2 cellular contexts compared by ENCODE assay signal in the genomic region with DNA sequence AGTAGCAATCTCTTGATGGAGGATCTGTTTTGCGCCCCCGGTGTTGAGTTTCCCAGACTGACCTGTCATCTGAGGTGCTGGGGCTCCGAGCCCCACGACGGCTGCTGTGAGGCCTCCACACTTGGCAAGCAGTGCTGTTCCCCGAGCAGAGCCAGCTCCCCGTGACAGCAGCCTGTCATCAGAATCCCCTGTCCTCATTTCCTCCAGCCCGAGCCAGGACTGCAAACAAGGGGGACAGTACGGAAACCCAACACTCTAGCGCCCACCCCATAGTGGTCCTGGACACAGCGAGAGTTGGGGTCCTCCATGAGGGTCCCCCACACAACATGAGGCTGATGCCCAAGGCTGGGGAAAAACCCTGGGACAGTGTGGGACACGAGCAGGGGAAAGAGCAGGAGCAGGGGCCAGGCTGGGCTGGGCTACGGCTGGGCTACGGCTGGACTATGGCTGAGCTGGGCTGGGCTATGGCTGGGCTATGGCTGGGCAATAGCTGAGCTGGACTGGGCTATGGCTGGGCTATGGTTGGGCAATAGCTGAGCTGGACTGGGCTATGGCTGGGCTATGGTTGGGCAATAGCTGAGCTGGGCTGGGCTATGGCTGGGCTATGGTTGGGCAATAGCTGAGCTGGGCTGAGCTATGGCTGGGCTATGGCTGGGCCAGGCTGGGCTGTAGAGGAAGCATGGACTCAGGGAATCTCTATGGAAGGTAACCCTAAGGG.
TF ChIP-seq lines count a peak whose summit lies in the region.

No MANE protein-coding gene starts in this region.

TF ChIP-seq in A549, 52 proteins besides CTCF, POLR2A, EP300 and RAD21:
- TF ChIP-seq JUN (IDR thresholded peaks at IDR 0.05) (no peak), HOXB5 (CRISPR knock-in tag; IDR thresholded peaks at IDR 0.05) (no peak), ZNF302 (CRISPR knock-in tag; IDR thresholded peaks at IDR 0.05) (no peak), RARB (CRISPR knock-in tag; IDR thresholded peaks at IDR 0.05) (no peak), ZFP36 (IDR thresholded peaks at IDR 0.05; ENCODE audit: borderline replicate concordance, partially characterized antibody) (no peak), TFCP2L1 (CRISPR knock-in tag; IDR thresholded peaks at IDR 0.05) (no peak), ESRRA (IDR thresholded peaks at IDR 0.05; ENCODE audit: borderline replicate concordance, low read length) (no peak), CEBPB (IDR thresholded peaks at IDR 0.05) (peak; percentile 97), HOXA7 (CRISPR knock-in tag; IDR thresholded peaks at IDR 0.05) (no peak)
- TF ChIP-seq, protein P1, sequence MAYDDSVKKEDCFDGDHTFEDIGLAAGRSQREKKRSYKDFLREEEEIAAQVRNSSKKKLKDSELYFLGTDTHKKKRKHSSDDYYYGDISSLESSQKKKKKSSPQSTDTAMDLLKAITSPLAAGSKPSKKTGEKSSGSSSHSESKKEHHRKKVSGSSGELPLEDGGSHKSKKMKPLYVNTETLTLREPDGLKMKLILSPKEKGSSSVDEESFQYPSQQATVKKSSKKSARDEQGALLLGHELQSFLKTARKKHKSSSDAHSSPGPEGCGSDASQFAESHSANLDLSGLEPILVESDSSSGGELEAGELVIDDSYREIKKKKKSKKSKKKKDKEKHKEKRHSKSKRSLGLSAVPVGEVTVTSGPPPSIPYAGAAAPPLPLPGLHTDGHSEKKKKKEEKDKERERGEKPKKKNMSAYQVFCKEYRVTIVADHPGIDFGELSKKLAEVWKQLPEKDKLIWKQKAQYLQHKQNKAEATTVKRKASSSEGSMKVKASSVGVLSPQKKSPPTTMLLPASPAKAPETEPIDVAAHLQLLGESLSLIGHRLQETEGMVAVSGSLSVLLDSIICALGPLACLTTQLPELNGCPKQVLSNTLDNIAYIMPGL (CRISPR knock-in tag; IDR thresholded peaks at IDR 0.05; ENCODE audit: borderline replicate concordance): no peak
- TF ChIP-seq, protein P2, sequence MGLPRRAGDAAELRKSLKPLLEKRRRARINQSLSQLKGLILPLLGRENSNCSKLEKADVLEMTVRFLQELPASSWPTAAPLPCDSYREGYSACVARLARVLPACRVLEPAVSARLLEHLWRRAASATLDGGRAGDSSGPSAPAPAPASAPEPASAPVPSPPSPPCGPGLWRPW (IDR thresholded peaks at IDR 0.05): peak; percentile 88
- TF ChIP-seq, protein P3, sequence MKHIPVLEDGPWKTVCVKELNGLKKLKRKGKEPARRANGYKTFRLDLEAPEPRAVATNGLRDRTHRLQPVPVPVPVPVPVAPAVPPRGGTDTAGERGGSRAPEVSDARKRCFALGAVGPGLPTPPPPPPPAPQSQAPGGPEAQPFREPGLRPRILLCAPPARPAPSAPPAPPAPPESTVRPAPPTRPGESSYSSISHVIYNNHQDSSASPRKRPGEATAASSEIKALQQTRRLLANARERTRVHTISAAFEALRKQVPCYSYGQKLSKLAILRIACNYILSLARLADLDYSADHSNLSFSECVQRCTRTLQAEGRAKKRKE (CRISPR knock-in tag; IDR thresholded peaks at IDR 0.05; ENCODE audit: low read depth): no peak

TF ChIP-seq in HepG2, 621 proteins besides CTCF, POLR2A, EP300 and RAD21 (continues in another document):
- TF ChIP-seq ZBTB38 (CRISPR knock-in tag; IDR thresholded peaks at IDR 0.05) (0 out of 2 replicates have a peak, but pooled peaks have one; percentile 49), ZNF768 (CRISPR knock-in tag; IDR thresholded peaks at IDR 0.05) (peak; percentile 91), ZNF761 (CRISPR knock-in tag; conservative IDR thresholded peaks at IDR 0.05) (0 out of 2 replicates have a peak, but pooled peaks have one; percentile 41), DPF2 (CRISPR knock-in tag; IDR thresholded peaks at IDR 0.05; ENCODE audit: borderline replicate concordance, low read depth) (0 out of 2 replicates have a peak, but pooled peaks have one; percentile 16), ZNF350 (CRISPR knock-in tag; IDR thresholded peaks at IDR 0.05; ENCODE audit: borderline replicate concordance, low read depth) (0 out of 2 replicates have a peak, but pooled peaks have one; percentile 21), CEBPB (IDR thresholded peaks at IDR 0.05; ENCODE audit: borderline replicate concordance, low read depth, low read length) (peak; percentile 100), ZNF782 (CRISPR knock-in tag; IDR thresholded peaks at IDR 0.05; ENCODE audit: borderline replicate concordance) (0 out of 2 replicates have a peak, but pooled peaks have one; percentile 62), TARDBP (CRISPR knock-in tag; IDR thresholded peaks at IDR 0.05) (0 out of 2 replicates have a peak, but pooled peaks have one; percentile 22), ISX (CRISPR knock-in tag; conservative IDR thresholded peaks at IDR 0.05) (no peak), MXI1 (IDR thresholded peaks at IDR 0.05; ENCODE audit: borderline replicate concordance, low read depth, low read length) (peak; percentile 26; the same call in 1 of the 3 replicates)
- TF ChIP-seq, protein P4, sequence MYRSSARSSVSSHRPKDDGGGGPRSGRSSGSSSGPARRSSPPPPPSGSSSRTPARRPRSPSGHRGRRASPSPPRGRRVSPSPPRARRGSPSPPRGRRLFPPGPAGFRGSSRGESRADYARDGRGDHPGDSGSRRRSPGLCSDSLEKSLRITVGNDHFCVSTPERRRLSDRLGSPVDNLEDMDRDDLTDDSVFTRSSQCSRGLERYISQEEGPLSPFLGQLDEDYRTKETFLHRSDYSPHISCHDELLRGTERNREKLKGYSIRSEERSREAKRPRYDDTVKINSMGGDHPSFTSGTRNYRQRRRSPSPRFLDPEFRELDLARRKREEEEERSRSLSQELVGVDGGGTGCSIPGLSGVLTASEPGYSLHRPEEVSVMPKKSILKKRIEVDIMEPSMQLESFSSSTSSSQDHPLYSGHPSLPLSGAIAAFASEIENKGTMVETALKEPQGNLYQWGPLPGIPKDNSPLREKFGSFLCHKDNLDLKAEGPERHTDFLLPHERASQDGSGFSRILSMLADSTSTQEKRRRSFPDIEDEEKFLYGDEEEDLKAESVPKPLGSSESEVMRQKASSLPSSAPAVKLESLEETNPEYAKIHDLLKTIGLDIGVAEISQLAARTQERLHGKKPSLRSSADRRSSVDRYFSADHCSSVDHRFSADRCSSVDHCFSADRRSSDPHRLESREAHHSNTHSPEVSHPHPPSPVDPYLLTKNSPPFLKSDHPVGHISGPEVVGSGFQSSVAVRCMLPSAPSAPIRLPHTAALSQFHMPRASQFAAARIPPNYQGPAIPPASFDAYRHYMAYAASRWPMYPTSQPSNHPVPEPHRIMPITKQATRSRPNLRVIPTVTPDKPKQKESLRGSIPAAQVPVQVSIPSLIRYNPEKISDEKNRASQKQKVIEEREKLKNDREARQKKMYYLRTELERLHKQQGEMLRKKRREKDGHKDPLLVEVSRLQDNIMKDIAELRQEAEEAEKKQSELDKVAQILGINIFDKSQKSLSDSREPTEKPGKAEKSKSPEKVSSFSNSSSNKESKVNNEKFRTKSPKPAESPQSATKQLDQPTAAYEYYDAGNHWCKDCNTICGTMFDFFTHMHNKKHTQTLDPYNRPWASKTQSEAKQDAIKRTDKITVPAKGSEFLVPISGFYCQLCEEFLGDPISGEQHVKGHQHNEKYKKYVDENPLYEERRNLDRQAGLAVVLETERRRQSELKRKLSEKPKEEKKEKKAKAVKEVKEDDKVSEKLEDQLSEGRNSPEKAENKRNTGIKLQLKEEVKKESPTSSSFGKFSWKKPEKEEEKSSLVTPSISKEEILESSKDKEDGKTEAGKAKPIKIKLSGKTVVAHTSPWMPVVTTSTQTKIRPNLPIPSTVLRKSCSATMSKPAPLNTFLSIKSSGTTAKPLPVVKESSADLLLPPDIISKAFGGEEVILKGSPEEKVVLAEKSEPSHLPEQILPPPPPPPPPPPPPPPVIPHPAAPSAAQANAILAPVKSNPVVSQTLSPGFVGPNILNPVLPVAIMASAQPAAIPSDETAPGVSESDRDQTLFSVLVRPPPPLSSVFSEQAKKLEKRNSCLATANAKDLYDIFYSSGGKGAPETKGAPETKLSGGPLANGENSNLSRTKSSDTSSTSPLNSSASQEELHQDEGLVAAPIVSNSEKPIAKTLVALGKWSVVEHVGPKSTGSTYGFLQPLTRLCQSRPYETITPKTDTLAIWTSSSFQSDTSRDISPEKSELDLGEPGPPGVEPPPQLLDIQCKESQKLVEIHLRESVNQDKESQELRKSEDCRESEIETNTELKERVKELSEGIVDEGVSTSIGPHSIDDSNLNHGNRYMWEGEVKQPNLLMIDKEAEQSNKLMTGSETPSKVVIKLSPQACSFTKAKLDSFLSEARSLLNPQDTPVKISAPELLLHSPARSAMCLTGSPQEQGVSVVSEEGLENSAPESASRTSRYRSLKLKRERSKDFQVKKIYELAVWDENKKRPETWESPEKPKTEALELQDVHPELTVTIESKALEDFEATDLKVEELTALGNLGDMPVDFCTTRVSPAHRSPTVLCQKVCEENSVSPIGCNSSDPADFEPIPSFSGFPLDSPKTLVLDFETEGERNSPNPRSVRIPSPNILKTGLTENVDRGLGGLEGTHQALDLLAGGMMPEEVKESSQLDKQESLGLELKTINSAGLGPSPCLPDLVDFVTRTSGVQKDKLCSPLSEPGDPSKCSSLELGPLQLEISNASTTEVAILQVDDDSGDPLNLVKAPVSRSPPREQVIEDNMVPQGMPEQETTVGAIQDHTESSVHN (CRISPR knock-in tag; IDR thresholded peaks at IDR 0.05): 0 out of 2 replicates have a peak, but pooled peaks have one; percentile 22
- TF ChIP-seq, protein P5, sequence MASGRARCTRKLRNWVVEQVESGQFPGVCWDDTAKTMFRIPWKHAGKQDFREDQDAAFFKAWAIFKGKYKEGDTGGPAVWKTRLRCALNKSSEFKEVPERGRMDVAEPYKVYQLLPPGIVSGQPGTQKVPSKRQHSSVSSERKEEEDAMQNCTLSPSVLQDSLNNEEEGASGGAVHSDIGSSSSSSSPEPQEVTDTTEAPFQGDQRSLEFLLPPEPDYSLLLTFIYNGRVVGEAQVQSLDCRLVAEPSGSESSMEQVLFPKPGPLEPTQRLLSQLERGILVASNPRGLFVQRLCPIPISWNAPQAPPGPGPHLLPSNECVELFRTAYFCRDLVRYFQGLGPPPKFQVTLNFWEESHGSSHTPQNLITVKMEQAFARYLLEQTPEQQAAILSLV (CRISPR knock-in tag; IDR thresholded peaks at IDR 0.05; ENCODE audit: borderline replicate concordance): peak; percentile 51; the same call in 1 of the 2 replicates
- TF ChIP-seq, protein P6, sequence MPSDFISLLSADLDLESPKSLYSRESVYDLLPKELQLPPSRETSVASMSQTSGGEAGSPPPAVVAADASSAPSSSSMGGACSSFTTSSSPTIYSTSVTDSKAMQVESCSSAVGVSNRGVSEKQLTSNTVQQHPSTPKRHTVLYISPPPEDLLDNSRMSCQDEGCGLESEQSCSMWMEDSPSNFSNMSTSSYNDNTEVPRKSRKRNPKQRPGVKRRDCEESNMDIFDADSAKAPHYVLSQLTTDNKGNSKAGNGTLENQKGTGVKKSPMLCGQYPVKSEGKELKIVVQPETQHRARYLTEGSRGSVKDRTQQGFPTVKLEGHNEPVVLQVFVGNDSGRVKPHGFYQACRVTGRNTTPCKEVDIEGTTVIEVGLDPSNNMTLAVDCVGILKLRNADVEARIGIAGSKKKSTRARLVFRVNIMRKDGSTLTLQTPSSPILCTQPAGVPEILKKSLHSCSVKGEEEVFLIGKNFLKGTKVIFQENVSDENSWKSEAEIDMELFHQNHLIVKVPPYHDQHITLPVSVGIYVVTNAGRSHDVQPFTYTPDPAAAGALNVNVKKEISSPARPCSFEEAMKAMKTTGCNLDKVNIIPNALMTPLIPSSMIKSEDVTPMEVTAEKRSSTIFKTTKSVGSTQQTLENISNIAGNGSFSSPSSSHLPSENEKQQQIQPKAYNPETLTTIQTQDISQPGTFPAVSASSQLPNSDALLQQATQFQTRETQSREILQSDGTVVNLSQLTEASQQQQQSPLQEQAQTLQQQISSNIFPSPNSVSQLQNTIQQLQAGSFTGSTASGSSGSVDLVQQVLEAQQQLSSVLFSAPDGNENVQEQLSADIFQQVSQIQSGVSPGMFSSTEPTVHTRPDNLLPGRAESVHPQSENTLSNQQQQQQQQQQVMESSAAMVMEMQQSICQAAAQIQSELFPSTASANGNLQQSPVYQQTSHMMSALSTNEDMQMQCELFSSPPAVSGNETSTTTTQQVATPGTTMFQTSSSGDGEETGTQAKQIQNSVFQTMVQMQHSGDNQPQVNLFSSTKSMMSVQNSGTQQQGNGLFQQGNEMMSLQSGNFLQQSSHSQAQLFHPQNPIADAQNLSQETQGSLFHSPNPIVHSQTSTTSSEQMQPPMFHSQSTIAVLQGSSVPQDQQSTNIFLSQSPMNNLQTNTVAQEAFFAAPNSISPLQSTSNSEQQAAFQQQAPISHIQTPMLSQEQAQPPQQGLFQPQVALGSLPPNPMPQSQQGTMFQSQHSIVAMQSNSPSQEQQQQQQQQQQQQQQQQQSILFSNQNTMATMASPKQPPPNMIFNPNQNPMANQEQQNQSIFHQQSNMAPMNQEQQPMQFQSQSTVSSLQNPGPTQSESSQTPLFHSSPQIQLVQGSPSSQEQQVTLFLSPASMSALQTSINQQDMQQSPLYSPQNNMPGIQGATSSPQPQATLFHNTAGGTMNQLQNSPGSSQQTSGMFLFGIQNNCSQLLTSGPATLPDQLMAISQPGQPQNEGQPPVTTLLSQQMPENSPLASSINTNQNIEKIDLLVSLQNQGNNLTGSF (CRISPR knock-in tag; IDR thresholded peaks at IDR 0.05): no peak
- TF ChIP-seq, protein P7, sequence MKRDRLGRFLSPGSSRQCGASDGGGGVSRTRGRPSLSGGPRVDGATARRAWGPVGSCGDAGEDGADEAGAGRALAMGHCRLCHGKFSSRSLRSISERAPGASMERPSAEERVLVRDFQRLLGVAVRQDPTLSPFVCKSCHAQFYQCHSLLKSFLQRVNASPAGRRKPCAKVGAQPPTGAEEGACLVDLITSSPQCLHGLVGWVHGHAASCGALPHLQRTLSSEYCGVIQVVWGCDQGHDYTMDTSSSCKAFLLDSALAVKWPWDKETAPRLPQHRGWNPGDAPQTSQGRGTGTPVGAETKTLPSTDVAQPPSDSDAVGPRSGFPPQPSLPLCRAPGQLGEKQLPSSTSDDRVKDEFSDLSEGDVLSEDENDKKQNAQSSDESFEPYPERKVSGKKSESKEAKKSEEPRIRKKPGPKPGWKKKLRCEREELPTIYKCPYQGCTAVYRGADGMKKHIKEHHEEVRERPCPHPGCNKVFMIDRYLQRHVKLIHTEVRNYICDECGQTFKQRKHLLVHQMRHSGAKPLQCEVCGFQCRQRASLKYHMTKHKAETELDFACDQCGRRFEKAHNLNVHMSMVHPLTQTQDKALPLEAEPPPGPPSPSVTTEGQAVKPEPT (CRISPR knock-in tag; IDR thresholded peaks at IDR 0.05; ENCODE audit: low read depth): 0 out of 2 replicates have a peak, but pooled peaks have one; percentile 65
- TF ChIP-seq, protein P8, sequence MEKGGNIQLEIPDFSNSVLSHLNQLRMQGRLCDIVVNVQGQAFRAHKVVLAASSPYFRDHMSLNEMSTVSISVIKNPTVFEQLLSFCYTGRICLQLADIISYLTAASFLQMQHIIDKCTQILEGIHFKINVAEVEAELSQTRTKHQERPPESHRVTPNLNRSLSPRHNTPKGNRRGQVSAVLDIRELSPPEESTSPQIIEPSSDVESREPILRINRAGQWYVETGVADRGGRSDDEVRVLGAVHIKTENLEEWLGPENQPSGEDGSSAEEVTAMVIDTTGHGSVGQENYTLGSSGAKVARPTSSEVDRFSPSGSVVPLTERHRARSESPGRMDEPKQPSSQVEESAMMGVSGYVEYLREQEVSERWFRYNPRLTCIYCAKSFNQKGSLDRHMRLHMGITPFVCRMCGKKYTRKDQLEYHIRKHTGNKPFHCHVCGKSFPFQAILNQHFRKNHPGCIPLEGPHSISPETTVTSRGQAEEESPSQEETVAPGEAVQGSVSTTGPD (CRISPR knock-in tag; IDR thresholded peaks at IDR 0.05): peak; percentile 97
- TF ChIP-seq, protein P9, sequence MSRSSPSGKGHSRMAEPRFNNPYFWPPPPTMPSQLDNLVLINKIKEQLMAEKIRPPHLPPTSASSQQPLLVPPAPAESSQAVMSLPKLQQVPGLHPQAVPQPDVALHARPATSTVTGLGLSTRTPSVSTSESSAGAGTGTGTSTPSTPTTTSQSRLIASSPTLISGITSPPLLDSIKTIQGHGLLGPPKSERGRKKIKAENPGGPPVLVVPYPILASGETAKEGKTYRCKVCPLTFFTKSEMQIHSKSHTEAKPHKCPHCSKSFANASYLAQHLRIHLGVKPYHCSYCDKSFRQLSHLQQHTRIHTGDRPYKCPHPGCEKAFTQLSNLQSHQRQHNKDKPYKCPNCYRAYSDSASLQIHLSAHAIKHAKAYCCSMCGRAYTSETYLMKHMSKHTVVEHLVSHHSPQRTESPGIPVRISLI (CRISPR knock-in tag; IDR thresholded peaks at IDR 0.05; ENCODE audit: borderline replicate concordance): no peak
